In the genomic region with DNA sequence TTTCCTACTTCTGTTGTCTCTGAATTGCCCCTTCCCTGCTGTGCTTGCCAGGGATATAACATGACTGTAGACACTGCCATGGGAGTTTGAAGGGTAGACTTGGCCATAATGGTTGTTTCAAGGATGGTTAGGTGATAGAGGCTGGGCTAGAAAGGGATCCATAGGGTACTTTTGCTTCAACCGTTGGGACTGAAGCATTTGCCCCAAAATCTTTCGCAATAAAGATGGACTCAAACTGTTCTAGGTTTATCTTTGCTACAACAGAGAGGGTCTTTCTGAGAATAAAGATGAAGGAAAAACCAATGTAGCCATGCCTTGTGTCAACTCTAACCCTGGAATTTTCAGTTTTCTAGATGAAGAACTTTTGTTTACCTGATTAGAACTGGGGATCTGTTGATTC, we compare ENCODE assay signal across 2 cellular contexts.
A peak's percentile ranks its signal among the peaks of the same experiment; 100 is the strongest.
TF ChIP-seq lines count a peak whose summit lies in the region.

No MANE protein-coding gene starts in this region.

TF ChIP-seq in HepG2, 621 proteins besides CTCF, POLR2A, EP300 and RAD21:
- TF ChIP-seq CEBPB (IDR thresholded peaks at IDR 0.05; ENCODE audit: borderline replicate concordance, low read depth, low read length) (peak; percentile 61; the same call in 1 of the 2 replicates), ZNF629 (CRISPR knock-in tag; conservative IDR thresholded peaks at IDR 0.05) (no peak), ZNF121 (CRISPR knock-in tag; IDR thresholded peaks at IDR 0.05) (no peak), SCMH1 (CRISPR knock-in tag; IDR thresholded peaks at IDR 0.05; ENCODE audit: borderline replicate concordance) (no peak)
- TF ChIP-seq, protein P1, sequence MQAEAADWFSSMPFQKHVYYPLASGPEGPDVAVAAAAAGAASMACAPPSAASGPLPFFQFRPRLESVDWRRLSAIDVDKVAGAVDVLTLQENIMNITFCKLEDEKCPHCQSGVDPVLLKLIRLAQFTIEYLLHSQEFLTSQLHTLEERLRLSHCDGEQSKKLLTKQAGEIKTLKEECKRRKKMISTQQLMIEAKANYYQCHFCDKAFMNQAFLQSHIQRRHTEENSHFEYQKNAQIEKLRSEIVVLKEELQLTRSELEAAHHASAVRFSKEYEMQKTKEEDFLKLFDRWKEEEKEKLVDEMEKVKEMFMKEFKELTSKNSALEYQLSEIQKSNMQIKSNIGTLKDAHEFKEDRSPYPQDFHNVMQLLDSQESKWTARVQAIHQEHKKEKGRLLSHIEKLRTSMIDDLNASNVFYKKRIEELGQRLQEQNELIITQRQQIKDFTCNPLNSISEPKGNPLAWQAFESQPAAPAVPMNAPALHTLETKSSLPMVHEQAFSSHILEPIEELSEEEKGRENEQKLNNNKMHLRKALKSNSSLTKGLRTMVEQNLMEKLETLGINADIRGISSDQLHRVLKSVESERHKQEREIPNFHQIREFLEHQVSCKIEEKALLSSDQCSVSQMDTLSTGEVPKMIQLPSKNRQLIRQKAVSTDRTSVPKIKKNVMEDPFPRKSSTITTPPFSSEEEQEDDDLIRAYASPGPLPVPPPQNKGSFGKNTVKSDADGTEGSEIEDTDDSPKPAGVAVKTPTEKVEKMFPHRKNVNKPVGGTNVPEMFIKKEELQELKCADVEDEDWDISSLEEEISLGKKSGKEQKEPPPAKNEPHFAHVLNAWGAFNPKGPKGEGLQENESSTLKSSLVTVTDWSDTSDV (CRISPR knock-in tag; IDR thresholded peaks at IDR 0.05): no peak

TF ChIP-seq in IMR-90, 13 proteins besides CTCF, POLR2A, EP300 and RAD21:
- peak; percentile 31; the same call in 1 of the 2 replicates for TF ChIP-seq CEBPB (IDR thresholded peaks at IDR 0.05; ENCODE audit: low read depth, low read length)
- TF ChIP-seq RCOR1 (IDR thresholded peaks at IDR 0.05; ENCODE audit: insufficient replicate concordance, low read length): no peak
TF ChIP-seq in IMR-90: peak in this region for 1.
